ENCODE assay signal across 19 cellular contexts in genomic region chr5:126677101-126677500, GRCh38.
"Had no signal": no experiment of that assay in that cellular context is flagged by ENCODE, and none has a peak within 500 bp of the region (broad histone marks: within the 10 kb centered on the region; RNA-seq: fewer than 3 reads in every experiment).

No MANE protein-coding gene starts in this region.

- H3K36me3 Mint-ChIP-seq: mesothelial cell of epicardium, natural killer cell had no signal

- H3K4me1 ChIP-seq: right atrium auricular region, sigmoid colon, stomach had no signal

- H3K9me3 Mint-ChIP-seq: mesothelial cell of epicardium, natural killer cell, neural crest cell had no signal

- H3K27ac ChIP-seq: dorsolateral prefrontal cortex, heart right ventricle, ovary, right atrium auricular region, sigmoid colon, skin epidermis, stomach, thoracic aorta, transverse colon had no signal

- H3K36me3 ChIP-seq: heart right ventricle, ovary, right atrium auricular region, sigmoid colon, stomach, thoracic aorta, transverse colon had no signal

- H3K9me3 ChIP-seq: heart right ventricle, ovary, right atrium auricular region, sigmoid colon, stomach, thoracic aorta, transverse colon had no signal

- H3K27me3 ChIP-seq: ovary, right atrium auricular region, transverse colon had no signal

- H3K4me3 ChIP-seq: dorsolateral prefrontal cortex, heart right ventricle, ovary, right atrium auricular region, sigmoid colon, skin epidermis, stomach, thoracic aorta, transverse colon had no signal

- H3K27ac Mint-ChIP-seq: mesothelial cell of epicardium had no signal

- DNase-seq: cortex of kidney; dorsolateral prefrontal cortex; effector CD8-positive, alpha-beta T cell; heart right ventricle; hypothalamus; kidney glomerular epithelial cell; natural killer cell; ovary; sigmoid colon; stimulated activated naive CD4-positive, alpha-beta T cell; stomach; substantia nigra; transverse colon had no signal

- H3K4me3 Mint-ChIP-seq: mesothelial cell of epicardium, natural killer cell, neural crest cell had no signal

- ATAC-seq: esophagus mucosa, heart right ventricle, natural killer cell had no signal
